Comparison of ENCODE assay signal across 14 cellular contexts in the genomic region with DNA sequence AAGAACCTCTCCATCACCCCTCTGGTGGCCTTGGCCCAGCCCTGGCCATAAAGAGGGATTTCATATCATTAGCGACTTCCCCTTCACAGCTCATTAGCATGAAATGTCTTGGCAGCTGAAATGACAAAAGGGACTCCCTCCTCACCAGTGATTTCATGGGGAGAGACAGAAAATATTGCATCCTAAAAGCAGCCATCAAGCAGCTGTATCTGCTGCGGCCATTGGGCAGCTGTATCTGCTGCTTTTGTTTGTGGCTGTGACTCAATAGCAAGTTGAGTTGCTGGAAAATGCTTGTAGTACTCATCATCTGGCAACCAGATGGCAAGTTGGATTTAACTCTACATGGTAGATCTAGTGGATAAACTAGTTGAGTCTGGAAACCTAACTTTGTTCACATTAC.
DNase-seq lines count a peak whose midpoint lies in the region; ATAC-seq and TF ChIP-seq lines count a peak whose summit lies in the region.
"Had no signal": no experiment of that assay in that cellular context is flagged by ENCODE, and none has a peak within 500 bp of the region (broad histone marks: within the 10 kb centered on the region; RNA-seq: fewer than 3 reads in every experiment).

No MANE protein-coding gene starts in this region.

- H3K4me3 ChIP-seq in NB4 (ENCODE audit: low read depth, low read length) = no peak overlapping the region
- H3K4me3 ChIP-seq in cardiac fibroblast (replicated peaks in 1 of 2; ENCODE audit: low read depth in 2 of 2, low read length in 2 of 2) = no peak overlapping the region
- H3K4me3 ChIP-seq: thoracic aorta had no signal

- TF ChIP-seq CTCF in NB4 (IDR thresholded peaks at IDR 0.05; ENCODE audit: low read depth, low read length) (no peak), cardiac fibroblast (IDR thresholded peaks at IDR 0.05; ENCODE audit: low read depth, low read length) (no peak)

- DNase-seq in DMS 273 (lab: John Stamatoyannopoulos, UW; ENCODE audit: unreplicated experiment) (peak; percentile 14), DMS 273 treated with DMSO at 0.1 percent for 48 hours (lab: John Stamatoyannopoulos, UW) (no peak), NB4 (ENCODE audit: low read depth) (peak; percentile 60), cardiac fibroblast (ENCODE audit: low read depth in 2 of 2) (peak; percentile 31 to 92), retina (peak; percentile 55), caudate nucleus (lab: John Stamatoyannopoulos, UW) (no peak)
- DNase-seq: activated CD4-positive, alpha-beta memory T cell treated with anti-CD3 and anti-CD28 coated beads, Interleukin-2, amount 10 ng/mL, durations not matched to agents 7 days and 5 days; activated naive CD4-positive, alpha-beta T cell treated with Interleukin-2 at 50 U/mL for 16 hours had no signal

- TF ChIP-seq POLR2A in NB4 (IDR thresholded peaks at IDR 0.05; ENCODE audit: extremely low read depth, insufficient read length) (no peak), GM18505 (IDR thresholded peaks at IDR 0.05; ENCODE audit: borderline replicate concordance, extremely low read depth, insufficient read depth, insufficient read length) (no peak)

- no peak overlapping the region for H3K27ac ChIP-seq in caudate nucleus (ENCODE audit: low read depth, low read length)
- H3K27ac ChIP-seq: 22Rv1, thoracic aorta had no signal

- ATAC-seq in GM18505 (IDR thresholded peaks at IDR 0.05; ENCODE audit: unreplicated experiment) (no peak), HG03342 (IDR thresholded peaks at IDR 0.05; ENCODE audit: unreplicated experiment) (no peak)
- ATAC-seq: esophagus mucosa, Panc1 had no signal

Comparison
In these comparisons a context has a peak if more than half of its experiments do, and no peak if none do; other contexts are left out.
1. DNase-seq: peak in DMS 273 (single experiment), NB4 (single experiment), cardiac fibroblast (2 of 2) and retina (single experiment); none in DMS 273 treated with DMSO at 0.1 percent for 48 hours (single experiment) and caudate nucleus (0 of 61).